1 cellular context compared by ENCODE assay signal in genomic region chr15:101459579-101460300, GRCh38.
TF ChIP-seq lines count a peak whose summit lies in the region.

No MANE protein-coding gene starts in this region.

TF ChIP-seq in SK-N-SH treated with all-trans-retinoic acid at 6 μM for 48 hours, 23 proteins besides CTCF, POLR2A, EP300 and RAD21 (continued from another document):
- TF ChIP-seq BACH2 (CRISPR knock-in tag; IDR thresholded peaks at IDR 0.05; ENCODE audit: borderline replicate concordance) (no peak), CSRNP3 (CRISPR knock-in tag; IDR thresholded peaks at IDR 0.05) (no peak), ESRRG (CRISPR knock-in tag; IDR thresholded peaks at IDR 0.05) (no peak), RARB (CRISPR knock-in tag; IDR thresholded peaks at IDR 0.05) (no peak), ZFP3 (CRISPR knock-in tag; IDR thresholded peaks at IDR 0.05) (no peak), TCF4 (CRISPR knock-in tag; IDR thresholded peaks at IDR 0.05; ENCODE audit: borderline replicate concordance) (no peak), ZNF565 (CRISPR knock-in tag; conservative IDR thresholded peaks at IDR 0.05; ENCODE audit: low read depth) (no peak), TSHZ2 (CRISPR knock-in tag; IDR thresholded peaks at IDR 0.05) (no peak), ARNTL (CRISPR knock-in tag; IDR thresholded peaks at IDR 0.05; ENCODE audit: borderline replicate concordance, low read depth) (no peak), TOX (CRISPR knock-in tag; IDR thresholded peaks at IDR 0.05; ENCODE audit: borderline replicate concordance) (no peak), CSDC2 (CRISPR knock-in tag; IDR thresholded peaks at IDR 0.05) (no peak)
